9 cellular contexts compared by ENCODE assay signal in the genomic region with DNA sequence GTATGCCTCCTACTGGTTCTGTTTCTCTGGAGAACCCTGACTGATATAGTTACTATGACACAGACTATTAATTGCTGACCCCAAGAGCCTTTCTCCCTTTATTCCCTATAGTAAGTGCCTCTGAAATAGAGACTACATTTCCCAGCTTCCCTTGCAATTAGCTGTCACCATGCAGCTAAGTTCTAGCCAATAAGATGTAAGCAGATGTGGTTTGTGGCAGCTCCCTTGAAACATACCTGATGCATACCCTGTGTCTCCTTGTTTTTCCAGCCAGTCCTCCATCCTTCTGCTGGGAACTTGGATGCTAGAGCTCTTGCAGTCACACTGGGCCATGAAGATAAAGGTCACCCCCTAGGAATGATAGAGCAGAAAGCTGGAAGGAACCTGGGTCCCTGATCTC. TPM values are rescaled to one million over a fixed set of nuclear protein-coding genes. Genes with fewer than 3 reads are reported as not detected.
A peak's percentile ranks its signal among the peaks of the same experiment; 100 is the strongest.
DNase-seq lines count a peak whose midpoint lies in the region; ATAC-seq and TF ChIP-seq lines count a peak whose summit lies in the region.
"Had no signal": no experiment of that assay in that cellular context is flagged by ENCODE, and none has a peak within 500 bp of the region (broad histone marks: within the 10 kb centered on the region; RNA-seq: fewer than 3 reads in every experiment).

No MANE protein-coding gene starts in this region.

- no peaks in the 10 kb centered on the region; the same call in 1 of the 2 replicates for H3K9me1 ChIP-seq in IMR-90 (ENCODE audit: insufficient read depth, low read length)

- POLR2A ChIA-PET in IMR-90 (lab: Charles Lee; ENCODE audit: unreplicated experiment): no interaction called here
- POLR2A ChIA-PET in GM10248 (lab: Yijun Ruan, JAX): no interaction called here

- H2BK120ac ChIP-seq in IMR-90 (ENCODE audit: low read depth, low read length): no peak overlapping the region

- H2AFZ ChIP-seq in IMR-90 (replicated peaks; ENCODE audit: low read length, poor library complexity): peak overlapping the region; percentile 37

- H3K56ac ChIP-seq in IMR-90 (ENCODE audit: extremely low read depth, insufficient read depth, low read length): no peak overlapping the region

- H3K9me3 ChIP-seq in IMR-90 (ENCODE audit: control insufficient read depth, insufficient read depth, low read length) (no peaks in the 10 kb centered on the region), vagina (no peaks in the 10 kb centered on the region)

- no peak overlapping the region for H4K91ac ChIP-seq in IMR-90 (ENCODE audit: insufficient read depth, low read depth, low read length)

- in situ Hi-C loops in IMR-90 (cut with MboI; ENCODE audit: low sequenced_read_pairs): no loop called here

- no peak overlapping the region for H3K9ac ChIP-seq in IMR-90 (ENCODE audit: low read depth, low read length)

- H3K9me3 Mint-ChIP-seq in chondrocyte (ENCODE audit: low read depth): no peaks in the 10 kb centered on the region
- H3K9me3 Mint-ChIP-seq: stimulated activated naive B cell treated with anti-CD40 and anti-IgM and Interleukin-4, amounts not matched to agents 10 μg/mL and 1 μg/mL and 100 μg/mL, for 72 hours had no signal

- TF ChIP-seq POLR2A in IMR-90 (IDR thresholded peaks at IDR 0.05; ENCODE audit: low read depth, low read length): no peak
- TF ChIP-seq POLR2A in vagina (IDR thresholded peaks at IDR 0.05): no peak

- no peak overlapping the region for H4K5ac ChIP-seq in IMR-90 (ENCODE audit: low read depth, low read length)

- BruUV-seq in IMR-90 (replicated peaks; lab: Mats Ljungman, UMichigan): no TSS peak

- H3K4ac ChIP-seq in IMR-90 (ENCODE audit: low read depth, low read length): no peak overlapping the region

- H3K4me1 ChIP-seq in IMR-90 (ENCODE audit: control insufficient read depth, insufficient read depth, low read length) (peaks cover 4% of the 10 kb centered on the region; the same call in 1 of the 2 replicates), vagina (no peaks in the 10 kb centered on the region)

- no peak overlapping the region for H2AK9ac ChIP-seq in IMR-90 (replicated peaks; ENCODE audit: low read depth, low read length, poor library complexity)

- ATAC-seq in GM21367 (IDR thresholded peaks at IDR 0.05; ENCODE audit: unreplicated experiment) (peak; percentile 78), IMR-90 (ENCODE audit: low read depth) (peak; percentile 86)

- no peaks in the 10 kb centered on the region for H3K27me3 ChIP-seq in IMR-90 (ENCODE audit: control insufficient read depth, insufficient read depth, low read length)
- H3K27me3 ChIP-seq in vagina: no peaks in the 10 kb centered on the region

- no peaks in the 10 kb centered on the region for H3K79me1 ChIP-seq in IMR-90 (ENCODE audit: low read depth in 1 of 2, low read length in 2 of 2)

- H3K4me3 Mint-ChIP-seq in chondrocyte (ENCODE audit: unreplicated experiment): no peak overlapping the region
- H3K4me3 Mint-ChIP-seq: stimulated activated naive B cell treated with anti-CD40 and anti-IgM and Interleukin-4, amounts not matched to agents 10 μg/mL and 1 μg/mL and 100 μg/mL, for 72 hours had no signal

- H2AK5ac ChIP-seq in IMR-90 (ENCODE audit: low read depth, low read length): no peak overlapping the region

- no peak overlapping the region for H3K27ac Mint-ChIP-seq in chondrocyte (ENCODE audit: unreplicated experiment)
- H3K27ac Mint-ChIP-seq: stimulated activated naive B cell treated with anti-CD40 and anti-IgM and Interleukin-4, amounts not matched to agents 10 μg/mL and 1 μg/mL and 100 μg/mL, for 72 hours had no signal

- dilution Hi-C loops in IMR-90 (cut with HindIII; ENCODE audit: low sequenced_read_pairs, unreplicated experiment): no loop called here

- TF ChIP-seq CTCF in IMR-90 (conservative IDR thresholded peaks at IDR 0.05; ENCODE audit: low read depth, low read length): no peak
- TF ChIP-seq CTCF in chondrocyte (IDR thresholded peaks at IDR 0.05): no peak
- TF ChIP-seq CTCF in vagina (IDR thresholded peaks at IDR 0.05): no peak
- no peak for TF ChIP-seq CTCF in GM10248 (IDR thresholded peaks at IDR 0.05; ENCODE audit: control extremely low read depth, extremely low read depth, low read depth, missing control alignments)

- H3K4me2 ChIP-seq in IMR-90 (ENCODE audit: low read depth, low read length): no peak overlapping the region

- H3K18ac ChIP-seq in IMR-90 (ENCODE audit: low read depth, low read length): no peak overlapping the region

- H3K4me3 ChIP-seq in IMR-90 (ENCODE audit: insufficient read depth, low read depth, low read length) (no peak overlapping the region), vagina (no peak overlapping the region)

- H2BK20ac ChIP-seq in IMR-90 (ENCODE audit: low read depth, low read length): no peak overlapping the region

- no peak overlapping the region for H2BK5ac ChIP-seq in IMR-90 (ENCODE audit: low read depth, low read length, poor library complexity, severe bottlenecking)

- H4K8ac ChIP-seq in IMR-90 (ENCODE audit: low read depth in 2 of 2, low read length in 2 of 2): no peak overlapping the region

- no peak overlapping the region for H3K14ac ChIP-seq in IMR-90 (replicated peaks; ENCODE audit: low read depth, low read length)

- H3K4me1 Mint-ChIP-seq in chondrocyte (ENCODE audit: low read depth): peaks cover 7% of the 10 kb centered on the region

- CTCF ChIA-PET in IMR-90 (lab: Yijun Ruan, JAX): interaction anchor here (0.6 kb wide), 1 partner anchor 27 kb away, joined by 3 read pairs; no protein-coding TSS in a partner anchor
- CTCF ChIA-PET in GM10248 (lab: Yijun Ruan, JAX): interaction anchor here (1.0 to 1.5 kb wide), 2 partner anchors 9 to 40 kb away, joined by 3 to 4 read pairs; partner anchors contain the start of genes SRD5A3 and TMEM165

- H4K20me1 ChIP-seq in IMR-90 (ENCODE audit: insufficient read depth, low read length): no peaks in the 10 kb centered on the region

- no peak for TF ChIP-seq RAD21 in IMR-90 (IDR thresholded peaks at IDR 0.05; ENCODE audit: low read length)

- DNase-seq in D341Med (ENCODE audit: low spot score) (peak; percentile 52), IMR-90 (peak; percentile 50), cerebellar cortex (ENCODE audit: low spot score) (peak; percentile 18), chondrocyte (ENCODE audit: low spot score) (no peak), vagina (ENCODE audit: extremely low spot score in 2 of 2) (no peak), GM10248 (ENCODE audit: extremely low spot score) (no peak)
- no peak for DNase-seq in stimulated activated CD4-positive, alpha-beta T cell treated with anti-CD3 and anti-CD28 coated beads, Interleukin-1b, Interleukin-23, amount 100 ng/mL, for 48 hours
- DNase-seq: stimulated activated naive B cell treated with anti-CD40 and anti-IgM and Interleukin-4, amounts not matched to agents 10 μg/mL and 1 μg/mL and 100 μg/mL, for 72 hours had no signal

- H3K36me3 Mint-ChIP-seq in chondrocyte (ENCODE audit: low read depth): no peaks in the 10 kb centered on the region
- H3K36me3 Mint-ChIP-seq: stimulated activated naive B cell treated with anti-CD40 and anti-IgM and Interleukin-4, amounts not matched to agents 10 μg/mL and 1 μg/mL and 100 μg/mL, for 72 hours had no signal

- intact Hi-C loops in IMR-90 (cut with micrococcal nuclease) (no loop called here), vagina (cut with DNase I) (no loop called here)

- no peak overlapping the region for H2BK15ac ChIP-seq in IMR-90 (ENCODE audit: low read depth, low read length)

- H3K27me3 Mint-ChIP-seq in chondrocyte (ENCODE audit: low read depth): no peaks in the 10 kb centered on the region
- H3K27me3 Mint-ChIP-seq: stimulated activated naive B cell treated with anti-CD40 and anti-IgM and Interleukin-4, amounts not matched to agents 10 μg/mL and 1 μg/mL and 100 μg/mL, for 72 hours had no signal

- H3K27ac ChIP-seq in IMR-90 (ENCODE audit: insufficient read depth, low read length) (no peak overlapping the region), vagina (no peak overlapping the region)

- H3K36me3 ChIP-seq in IMR-90 (ENCODE audit: control insufficient read depth, insufficient read depth, low read length) (no peaks in the 10 kb centered on the region), vagina (no peaks in the 10 kb centered on the region)

- H3K23ac ChIP-seq in IMR-90 (ENCODE audit: low read depth, low read length): no peak overlapping the region

TF ChIP-seq in IMR-90, 13 proteins besides CTCF, POLR2A, EP300 and RAD21:
- TF ChIP-seq RCOR1 (IDR thresholded peaks at IDR 0.05; ENCODE audit: insufficient replicate concordance, low read length) (no peak), FOS (IDR thresholded peaks at IDR 0.05; ENCODE audit: low read depth, low read length) (no peak), ELK1 (IDR thresholded peaks at IDR 0.05; ENCODE audit: borderline replicate concordance, low read depth, low read length) (no peak), CEBPB (IDR thresholded peaks at IDR 0.05; ENCODE audit: low read depth, low read length) (no peak), MAZ (IDR thresholded peaks at IDR 0.05; ENCODE audit: borderline replicate concordance, low read depth, low read length) (no peak), NFE2L2 (IDR thresholded peaks at IDR 0.05; ENCODE audit: low read depth, low read length) (no peak), MXI1 (IDR thresholded peaks at IDR 0.05; ENCODE audit: borderline replicate concordance, low read depth, low read length) (no peak), CHD1 (IDR thresholded peaks at IDR 0.05; ENCODE audit: low read depth, low read length) (no peak)

RNA-seq across cellular contexts. Expression of gene TMEM165, which starts 9.7 kb away (rescaled TPM):
- 49.6 and 88.3 TPM in 2 replicates for total RNA-seq in IMR-90 (2012; rRNA removed)
- polyA plus RNA-seq in IMR-90 (2012; rRNA removed): 73.3 and 83.0 TPM in 2 replicates
- 24.8 and 66.4 TPM in 2 replicates for polyA plus RNA-seq in IMR-90 (2012; cell fraction: cytosol; rRNA removed)
- 80.3 and 193 TPM in 2 replicates for polyA plus RNA-seq in IMR-90 (2012; cell fraction: nucleus; rRNA removed; ENCODE audit: low replicate concordance)
- total RNA-seq in chondrocyte: 110 to 129 TPM (median 111 TPM) in 3 replicates
- 171 TPM for total RNA-seq in vagina

RNA-seq across cellular contexts. Expression of gene SRD5A3, which starts 40.0 kb away (rescaled TPM):
- 6.8 and 7.8 TPM in 2 replicates for total RNA-seq in IMR-90 (2012; rRNA removed)
- polyA plus RNA-seq in IMR-90 (2012; rRNA removed): 5.6 and 6.4 TPM in 2 replicates
- polyA plus RNA-seq in IMR-90 (2012; cell fraction: cytosol; rRNA removed): 2.9 and 6.5 TPM in 2 replicates
- 0.65 and 4.7 TPM in 2 replicates for polyA plus RNA-seq in IMR-90 (2012; cell fraction: nucleus; rRNA removed; ENCODE audit: low replicate concordance)
- total RNA-seq in chondrocyte: 23.9 to 31.4 TPM (median 29.0 TPM) in 3 replicates
- total RNA-seq in vagina: 25.5 TPM

Comparison
In these comparisons a context has a peak if more than half of its experiments do, and no peak if none do; other contexts are left out.
1. DNase-seq: peak in D341Med (single experiment), IMR-90 (single experiment) and cerebellar cortex (single experiment); none in stimulated activated CD4-positive, alpha-beta T cell treated with anti-CD3 and anti-CD28 coated beads, Interleukin-1b, Interleukin-23, amount 100 ng/mL, for 48 hours (single experiment), chondrocyte (single experiment), vagina (0 of 2) and GM10248 (single experiment).